8 cellular contexts compared by ENCODE assay signal in the genomic region with DNA sequence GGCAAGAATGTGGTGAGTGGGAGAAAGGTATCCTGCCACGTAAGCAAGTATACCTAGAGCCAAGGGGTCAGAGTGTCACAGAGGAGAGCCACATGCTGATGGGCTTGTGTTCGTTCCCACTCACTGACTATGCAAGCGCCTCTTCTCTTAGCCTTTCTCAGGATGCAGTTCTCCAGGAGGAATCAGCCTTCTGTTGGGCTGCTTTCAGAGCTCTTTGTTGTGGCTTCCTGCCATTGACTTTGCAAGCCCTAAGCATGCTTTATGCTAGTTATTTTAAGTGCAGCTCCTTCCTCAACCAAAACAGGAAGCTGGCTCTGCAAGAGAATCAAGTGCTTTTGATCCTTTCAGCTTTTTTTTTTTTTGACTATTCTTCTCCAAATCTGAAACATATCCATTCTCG.
DNase-seq lines count a peak whose midpoint lies in the region; ATAC-seq, FAIRE-seq and TF ChIP-seq lines count a peak whose summit lies in the region.

No MANE protein-coding gene starts in this region.

- no peak for TF ChIP-seq CTCF in osteoblast (IDR thresholded peaks at IDR 0.05; ENCODE audit: extremely low read depth, low read depth, low read length)

- no peaks in the 10 kb centered on the region for H3K27me3 ChIP-seq in osteoblast (ENCODE audit: insufficient read depth, low read length)

- H2AFZ ChIP-seq in osteoblast (ENCODE audit: low read length), result no peak overlapping the region

- H3K9me3 ChIP-seq in osteoblast (ENCODE audit: low read depth, low read length), result no peaks in the 10 kb centered on the region

- peaks cover 3% of the 10 kb centered on the region for H3K36me3 ChIP-seq in osteoblast (ENCODE audit: insufficient read depth, low read length)

- FAIRE-seq in HTR-8/SVneo (lab: Jason Lieb, UNC), result no peak

- H4K20me1 ChIP-seq in osteoblast (ENCODE audit: insufficient read depth, low read length), result peaks cover 13% of the 10 kb centered on the region

- peaks cover 33% of the 10 kb centered on the region for H3K4me1 ChIP-seq in osteoblast (ENCODE audit: insufficient read depth, low read length)

- no peak overlapping the region for H3K4me3 ChIP-seq in osteoblast (ENCODE audit: insufficient read depth, low read length)

- no peak overlapping the region for H3K4me2 ChIP-seq in osteoblast (ENCODE audit: insufficient read depth, low read length)

- peaks cover 10% of the 10 kb centered on the region for H3K79me2 ChIP-seq in osteoblast (ENCODE audit: insufficient read depth, low read length)

- DNase-seq in SIG-M5 treated with dmso at 0.1 percent for 504 hours (lab: John Stamatoyannopoulos, UW; ENCODE audit: unreplicated experiment), result peak; percentile 62
- peak; percentile 91 for DNase-seq in dermis blood vessel endothelial cell
- DNase-seq in osteoblast (ENCODE audit: insufficient read length, low spot score, missing footprints), result peak; percentile 29
- no peak for DNase-seq in NCI-H2227 (lab: John Stamatoyannopoulos, UW; ENCODE audit: unreplicated experiment)
- DNase-seq in germinal center (ENCODE audit: low spot score), result no peak
- DNase-seq in DMS 273 (lab: John Stamatoyannopoulos, UW; ENCODE audit: unreplicated experiment), result no peak
- DNase-seq in HTR-8/SVneo (ENCODE audit: insufficient read length, low spot score), result no peak

- peak overlapping the region; percentile 7 for H3K27ac ChIP-seq in osteoblast (ENCODE audit: low read depth, low read length)

- peak; percentile 76 for ATAC-seq in GM21825 (IDR thresholded peaks at IDR 0.05; ENCODE audit: unreplicated experiment)

Comparison
In these comparisons a context has a peak if more than half of its experiments do, and no peak if none do; other contexts are left out.
1. DNase-seq: peak in SIG-M5 treated with dmso at 0.1 percent for 504 hours (single experiment), dermis blood vessel endothelial cell (single experiment) and osteoblast (single experiment); none in NCI-H2227 (single experiment), germinal center (single experiment), DMS 273 (single experiment) and HTR-8/SVneo (single experiment).